ENCODE assay signal across 14 cellular contexts in genomic region chr5:159951387-159951786, GRCh38. TPM values are rescaled to one million over a fixed set of nuclear protein-coding genes. Genes with fewer than 3 reads are reported as not detected.
DNase-seq lines count a peak whose midpoint lies in the region; ATAC-seq, FAIRE-seq and TF ChIP-seq lines count a peak whose summit lies in the region.
"Had no signal": no experiment of that assay in that cellular context is flagged by ENCODE, and none has a peak within 500 bp of the region (broad histone marks: within the 10 kb centered on the region; RNA-seq: fewer than 3 reads in every experiment).

No MANE protein-coding gene starts in this region.

- H3K27ac ChIP-seq in keratinocyte (ENCODE audit: control insufficient read depth, insufficient read depth, low read length): no peak overlapping the region
- no peak overlapping the region for H3K27ac ChIP-seq in pancreas

- no peak overlapping the region for H3K4me3 Mint-ChIP-seq in Caco-2 (ENCODE audit: unreplicated experiment)
- H3K4me3 Mint-ChIP-seq in WTC11: no peak overlapping the region
- H3K4me3 Mint-ChIP-seq: T-cell had no signal

- H3K4me2 ChIP-seq in keratinocyte (ENCODE audit: control insufficient read depth, extremely low read depth, insufficient read depth, low read depth, low read length): no peak overlapping the region

- H3K27me3 Mint-ChIP-seq in Caco-2 (ENCODE audit: insufficient read depth, unreplicated experiment) (peaks cover 10% of the 10 kb centered on the region), WTC11 (ENCODE audit: low read depth) (peaks cover 3% of the 10 kb centered on the region; the same call in 1 of the 2 replicates)

- H3K4me1 Mint-ChIP-seq in Caco-2 (ENCODE audit: low read depth, unreplicated experiment): no peaks in the 10 kb centered on the region
- no peaks in the 10 kb centered on the region for H3K4me1 Mint-ChIP-seq in WTC11
- H3K4me1 Mint-ChIP-seq: T-cell had no signal

- H4K20me1 ChIP-seq in keratinocyte (ENCODE audit: control insufficient read depth, extremely low read depth, insufficient read depth, low read length): no peaks in the 10 kb centered on the region

- POLR2A ChIA-PET in Caco-2 (lab: Charles Lee) (no interaction called here), WTC11 (lab: Charles Lee) (no interaction called here)

- DNase-seq in Caco-2 (peak; percentile 26 to 52), HTR-8/SVneo (ENCODE audit: insufficient read length, low spot score) (peak; percentile 34), WTC11 (ENCODE audit: low spot score) (peak; percentile 30), keratinocyte (ENCODE audit: low read depth, low spot score) (no peak), RKO (ENCODE audit: low spot score) (no peak), Ammon's horn (ENCODE audit: low spot score) (no peak), pancreas (no peak)
- DNase-seq: central memory CD4-positive, alpha-beta T cell; DMS79; hippocampal formation; NCI-H2171; posterior cingulate gyrus; T-cell had no signal

- CTCF ChIA-PET in Caco-2 (lab: Charles Lee): interaction anchor here (1.1 kb wide), 1 partner anchor 36 kb away, joined by 7 read pairs; no protein-coding TSS in a partner anchor
- CTCF ChIA-PET in WTC11 (lab: Charles Lee): interaction anchor here (0.6 to 1.6 kb wide), 12 partner anchors 8 to 540 kb away, joined by 3 to 10 read pairs (median 4); partner anchors contain the start of gene ADRA1B

- dilution Hi-C loops in keratinocyte (cut with MboI; ENCODE audit: extremely low pct_ligation_motif_present, low sequenced_read_pairs): no loop called here

- intact Hi-C loops in Caco-2 (cut with micrococcal nuclease; ENCODE audit: unreplicated experiment): no loop called here
- intact Hi-C loops in pancreas (cut with DNase I): no loop called here

- TF ChIP-seq CTCF in Caco-2 (IDR thresholded peaks at IDR 0.05; ENCODE audit: insufficient read depth in 1 of 2, low read depth in 1 of 2, low read length in 1 of 2, severe bottlenecking in 1 of 2, unreplicated experiment in 1 of 2): peak in 1 of 2 experiments; percentile 58
- TF ChIP-seq CTCF in WTC11 (IDR thresholded peaks at IDR 0.05): no peak
- TF ChIP-seq CTCF in keratinocyte (optimal IDR thresholded peaks at IDR 0.05 in 1 of 3, IDR thresholded peaks at IDR 0.05 in 1 of 3, conservative IDR thresholded peaks at IDR 0.05 in 1 of 3; ENCODE audit: extremely low read depth in 1 of 3, insufficient read depth in 2 of 3, low read length in 3 of 3): peak; percentile 17 to 34 (median 18)
- no peak for TF ChIP-seq CTCF in pancreas (IDR thresholded peaks at IDR 0.05)

- no peak overlapping the region for H3K9ac ChIP-seq in keratinocyte (ENCODE audit: control insufficient read depth, extremely low read depth, insufficient read depth, low read length)

- H3K36me3 ChIP-seq in Caco-2 (ENCODE audit: control insufficient read depth, insufficient read depth, low read length): no peaks in the 10 kb centered on the region
- H3K36me3 ChIP-seq in keratinocyte (ENCODE audit: control insufficient read depth in 2 of 2, extremely low read depth in 1 of 2, insufficient read depth in 2 of 2, low read length in 2 of 2): no peaks in the 10 kb centered on the region
- H3K36me3 ChIP-seq in pancreas: no peaks in the 10 kb centered on the region

- no peaks in the 10 kb centered on the region; the same call in 1 of the 2 replicates for H3K27me3 ChIP-seq in Caco-2 (replicated peaks; ENCODE audit: control insufficient read depth, insufficient read depth, low read length)
- no peaks in the 10 kb centered on the region for H3K27me3 ChIP-seq in keratinocyte (ENCODE audit: control insufficient read depth, extremely low read depth, insufficient read depth, low read length)
- peaks cover 0 to 7% (median 0%) of the 10 kb centered on the region in 4 donors for H3K27me3 ChIP-seq in pancreas

- H2AFZ ChIP-seq in keratinocyte (ENCODE audit: control insufficient read depth, low read length): no peak overlapping the region

- 18 to 22% methylated on average over 10 of the region's 10 CpGs for WGBS in pancreas, 2 donors

- ATAC-seq in WTC11 (peak; percentile 96), pancreas (no peak), GM21526 (IDR thresholded peaks at IDR 0.05; ENCODE audit: low FRiP score, unreplicated experiment) (no peak)
- ATAC-seq: T-cell had no signal

- H3K27ac Mint-ChIP-seq in Caco-2 (ENCODE audit: unreplicated experiment) (no peak overlapping the region), WTC11 (no peak overlapping the region)
- H3K27ac Mint-ChIP-seq: T-cell had no signal

- BruUV-seq in Caco-2 (replicated peaks; lab: Mats Ljungman, UMichigan): no TSS peak

- H3K36me3 Mint-ChIP-seq in Caco-2 (ENCODE audit: insufficient read depth, unreplicated experiment): no peaks in the 10 kb centered on the region
- no peaks in the 10 kb centered on the region for H3K36me3 Mint-ChIP-seq in WTC11
- H3K36me3 Mint-ChIP-seq: T-cell had no signal

- H3K9me1 ChIP-seq in keratinocyte (ENCODE audit: control insufficient read depth, extremely low read depth, insufficient read depth, low read length): no peaks in the 10 kb centered on the region

- H3K79me2 ChIP-seq in keratinocyte (ENCODE audit: control insufficient read depth, insufficient read depth, low read length): no peaks in the 10 kb centered on the region

- H3K9me3 ChIP-seq in Caco-2: no peaks in the 10 kb centered on the region
- no peaks in the 10 kb centered on the region for H3K9me3 ChIP-seq in keratinocyte (ENCODE audit: control insufficient read depth, low read depth, low read length)
- H3K9me3 ChIP-seq in pancreas: no peaks in the 10 kb centered on the region

- H3K4me1 ChIP-seq in Caco-2 (peaks cover 4% of the 10 kb centered on the region; the same call in 1 of the 2 replicates), keratinocyte (ENCODE audit: control insufficient read depth, extremely low read depth, insufficient read depth, low read length) (no peaks in the 10 kb centered on the region), pancreas (no peaks in the 10 kb centered on the region)

- no peak overlapping the region for H3K4me3 ChIP-seq in Caco-2 (ENCODE audit: low read depth, low read length)
- no peak overlapping the region for H3K4me3 ChIP-seq in keratinocyte (ENCODE audit: control insufficient read depth in 2 of 3, extremely low read depth in 1 of 3, insufficient read depth in 2 of 3, low read depth in 1 of 3, low read length in 3 of 3)
- no peak overlapping the region for H3K4me3 ChIP-seq in pancreas

- FAIRE-seq in HTR-8/SVneo (lab: Jason Lieb, UNC): no peak
- FAIRE-seq in keratinocyte (lab: Jason Lieb, UNC): no peak
- FAIRE-seq in pancreas (lab: Jason Lieb, UNC): no peak

- H3K9me3 Mint-ChIP-seq in Caco-2 (ENCODE audit: unreplicated experiment) (no peaks in the 10 kb centered on the region), WTC11 (no peaks in the 10 kb centered on the region)
- H3K9me3 Mint-ChIP-seq: T-cell had no signal

TF ChIP-seq in WTC11, 78 proteins besides CTCF, POLR2A, EP300 and RAD21:
- TF ChIP-seq MXD4 (CRISPR knock-in tag; IDR thresholded peaks at IDR 0.05; ENCODE audit: borderline replicate concordance): no peak
- TF ChIP-seq USF1 (CRISPR knock-in tag; IDR thresholded peaks at IDR 0.05): no peak
- no peak for TF ChIP-seq JUN (CRISPR knock-in tag; IDR thresholded peaks at IDR 0.05)
- TF ChIP-seq FOXP4 (CRISPR knock-in tag; IDR thresholded peaks at IDR 0.05): no peak
- no peak for TF ChIP-seq ZNF138 (CRISPR knock-in tag; conservative IDR thresholded peaks at IDR 0.05)

RNA-seq across cellular contexts. Expression of gene ADRA1B, which starts 35.1 kb away (rescaled TPM):
- total RNA-seq in Caco-2 (2022) (not detected in 2 replicates), WTC11 (2021) (0.11 to 0.16 TPM in 2 of 3 replicates, not detected in the other), pancreas (under 1 TPM; 0.12 to 0.32 (median 0.17) TPM)
- polyA plus RNA-seq in keratinocyte (0.18 to 0.77 TPM (median 0.23 TPM) in 3 replicates), pancreas (under 1 TPM; 0.11 to 0.49 TPM)
- not detected for polyA plus RNA-seq in keratinocyte (2011; ENCODE audit: low read depth)
- 0.16 and 0.21 TPM in 2 replicates for polyA plus RNA-seq in keratinocyte (2011; cell fraction: cytosol; rRNA removed)
- polyA plus RNA-seq in keratinocyte (2011; cell fraction: nucleus; rRNA removed): 0.35 and 0.36 TPM in 2 replicates
- 0.95 TPM in 1 of 2 replicates, not detected in the other for polyA plus RNA-seq in keratinocyte (2012; ENCODE audit: low replicate concordance)
- 0.30 to 2.1 TPM (median 0.42 TPM) in 3 replicates for polyA minus RNA-seq in keratinocyte
- not detected for polyA minus RNA-seq in keratinocyte (2011; cell fraction: cytosol; rRNA and poly(A)+ RNA removed)
- 0.31 and 0.42 TPM in 2 replicates for polyA minus RNA-seq in keratinocyte (2011; cell fraction: nucleus; rRNA and poly(A)+ RNA removed)

RNA-seq across cellular contexts. Expression of gene TTC1, which starts 57.6 kb away (rescaled TPM):
- total RNA-seq in Caco-2 (2022) (50.3 and 53.0 TPM in 2 replicates), WTC11 (2021) (46.4 to 48.3 TPM (median 47.4 TPM) in 3 replicates), pancreas (10 to 100 TPM in 5 of 6 donors, 1 to 10 TPM in 1; 9.9 to 22.4 (median 15.6) TPM)
- polyA plus RNA-seq in keratinocyte (39.5 to 53.0 TPM (median 51.7 TPM) in 3 replicates), pancreas (10 to 100 TPM; 14.2 to 27.6 TPM)
- 150 TPM for polyA plus RNA-seq in keratinocyte (2011; ENCODE audit: low read depth)
- polyA plus RNA-seq in keratinocyte (2011; cell fraction: cytosol; rRNA removed): 47.1 and 66.9 TPM in 2 replicates
- polyA plus RNA-seq in keratinocyte (2011; cell fraction: nucleus; rRNA removed): 31.6 and 34.7 TPM in 2 replicates
- 57.9 and 67.1 TPM in 2 replicates for polyA plus RNA-seq in keratinocyte (2012; ENCODE audit: low replicate concordance)
- polyA minus RNA-seq in keratinocyte: 27.0 to 33.0 TPM (median 31.3 TPM) in 3 replicates
- 18.0 TPM for polyA minus RNA-seq in keratinocyte (2011; cell fraction: cytosol; rRNA and poly(A)+ RNA removed)
- 8.1 and 16.3 TPM in 2 replicates for polyA minus RNA-seq in keratinocyte (2011; cell fraction: nucleus; rRNA and poly(A)+ RNA removed)

Comparison
In these comparisons a context has a peak if more than half of its experiments do, and no peak if none do; other contexts are left out.
1. DNase-seq: peak in Caco-2 (2 of 2), HTR-8/SVneo (single experiment) and WTC11 (single experiment); none in keratinocyte (single experiment), RKO (single experiment), Ammon's horn (single experiment) and pancreas (0 of 6).
2. CTCF ChIP-seq: peak in keratinocyte (3 of 3); none in WTC11 (single experiment) and pancreas (0 of 4).